ENCODE assay signal across 8 cellular contexts in genomic region chr5:176542596-176543427, GRCh38. TPM values are rescaled to one million over a fixed set of nuclear protein-coding genes. Genes with fewer than 3 reads are reported as not detected.
DNase-seq lines count a peak whose midpoint lies in the region; ATAC-seq and TF ChIP-seq lines count a peak whose summit lies in the region.

No MANE protein-coding gene starts in this region.

- 41% methylated on average over 10 of the region's 110 CpGs for WGBS in SK-N-SH (ENCODE audit: low lambda C conversion rate)

- H3K27ac ChIP-seq in SK-N-SH (ENCODE audit: low read depth in 2 of 2, low read length in 1 of 2) = no peak overlapping the region; a peak in 1 of 4 replicates

- H3K4me3 ChIP-seq in SK-N-SH (ENCODE audit: low read depth in 2 of 2, low read length in 1 of 2) = peak overlapping the region; percentile 65 to 76
- H3K4me3 ChIP-seq in mucosa of descending colon = peak overlapping the region; percentile 59

- peak; percentile 30 for ATAC-seq in GM18858 (IDR thresholded peaks at IDR 0.05; ENCODE audit: unreplicated experiment)
- ATAC-seq in HG03064 (IDR thresholded peaks at IDR 0.05; ENCODE audit: low read depth, unreplicated experiment) = peak; percentile 49
- no peak for ATAC-seq in mucosa of descending colon

- CTCF ChIA-PET in SK-N-SH (lab: Yijun Ruan, JAX) = interaction anchor here (0.6 to 3.5 kb wide), 20 partner anchors 9 to 244 kb away, joined by 3 to 20 read pairs (median 4); partner anchors contain the start of genes CLTB, EIF4E1B, FAF2 and SNCB

- H3K79me2 ChIP-seq in SK-N-SH (ENCODE audit: insufficient read depth) = no peaks in the 10 kb centered on the region

- DNase-seq in CD1c-positive myeloid dendritic cell (ENCODE audit: extremely low spot score) (peak; percentile 34), SK-N-SH (peak; percentile 89), mucosa of descending colon (peak in 2 of 3 donors; percentile 71 to 75), T-helper 9 cell (no peak), NCI-H2107 (lab: John Stamatoyannopoulos, UW) (no peak)
- DNase-seq in effector CD8-positive, alpha-beta T cell (lab: John Stamatoyannopoulos, UW) = peak; percentile 18

- intact Hi-C loops in mucosa of descending colon (cut with DNase I, micrococcal nuclease) = loop anchor here in 1 of 2 donors (10.0 kb wide), 1 partner anchor 128 kb away; the partner anchor contains the start of gene CLTB

- H4K20me1 ChIP-seq in SK-N-SH (ENCODE audit: insufficient read depth) = no peaks in the 10 kb centered on the region

- no peaks in the 10 kb centered on the region for H3K36me3 ChIP-seq in SK-N-SH (replicated peaks in 1 of 2; ENCODE audit: control insufficient read depth in 1 of 2, insufficient read depth in 2 of 2, low read length in 1 of 2)
- H3K36me3 ChIP-seq in mucosa of descending colon (ENCODE audit: low read depth) = no peaks in the 10 kb centered on the region

- H3K9ac ChIP-seq in SK-N-SH = peak overlapping the region; percentile 57; the same call in 1 of the 2 replicates

- TF ChIP-seq CTCF in SK-N-SH (IDR thresholded peaks at IDR 0.05) (no peak), mucosa of descending colon (IDR thresholded peaks at IDR 0.05) (no peak)

- no peaks in the 10 kb centered on the region for H3K9me3 ChIP-seq in SK-N-SH
- H3K9me3 ChIP-seq in mucosa of descending colon = no peaks in the 10 kb centered on the region

- POLR2A ChIA-PET in SK-N-SH (lab: Yijun Ruan, JAX) = interaction anchor here (1.0 to 1.8 kb wide), 5 partner anchors 8 to 127 kb away, joined by 3 to 6 read pairs (median 5); partner anchors contain the start of gene CLTB

- peak; percentile 36 for TF ChIP-seq RAD21 in SK-N-SH (IDR thresholded peaks at IDR 0.05; ENCODE audit: low read length)

- peaks cover 10 to 19% of the 10 kb centered on the region in 2 experiments; a peak in 3 of 4 replicates for H3K4me1 ChIP-seq in SK-N-SH (ENCODE audit: control insufficient read depth in 1 of 2, insufficient read depth in 2 of 2, low read depth in 1 of 2, low read length in 1 of 2)
- peaks cover 27% of the 10 kb centered on the region for H3K4me1 ChIP-seq in mucosa of descending colon (ENCODE audit: low read depth)

- peak overlapping the region; percentile 98; the same call in 1 of the 2 replicates for H2AFZ ChIP-seq in SK-N-SH (ENCODE audit: low read depth)

- no peaks in the 10 kb centered on the region for H3F3A ChIP-seq in SK-N-SH (replicated peaks; ENCODE audit: insufficient read depth)

- H3K9me2 ChIP-seq in SK-N-SH = no peaks in the 10 kb centered on the region

- H3K4me2 ChIP-seq in SK-N-SH = peak overlapping the region; percentile 96

- no peaks in the 10 kb centered on the region for H3K27me3 ChIP-seq in SK-N-SH (ENCODE audit: insufficient read depth)

- TF ChIP-seq EP300 in SK-N-SH (IDR thresholded peaks at IDR 0.05; ENCODE audit: borderline replicate concordance in 1 of 2, low read depth in 1 of 2, low read length in 1 of 2) = no peak

TF ChIP-seq in SK-N-SH, 30 proteins besides CTCF, POLR2A, EP300 and RAD21:
- TF ChIP-seq SIN3A (IDR thresholded peaks at IDR 0.05; ENCODE audit: borderline replicate concordance, low read depth, low read length) = no peak
- TF ChIP-seq MAX (IDR thresholded peaks at IDR 0.05; ENCODE audit: low read depth) = peak; percentile 8; the same call in 1 of the 2 replicates
- 0 out of 2 replicates have a peak, but pooled peaks have one; percentile 11 for TF ChIP-seq SMC3 (IDR thresholded peaks at IDR 0.05; ENCODE audit: low read depth, low read length)

RNA-seq across cellular contexts. Expression of gene RNF44, which starts 5.6 kb away (rescaled TPM):
- polyA plus RNA-seq in SK-N-SH (2012; rRNA removed) = 13.2 and 17.9 TPM in 2 replicates
- 7.3 and 9.9 TPM in 2 replicates for polyA plus RNA-seq in SK-N-SH (2012; cell fraction: cytosol; rRNA removed)
- 110 and 129 TPM in 2 replicates for polyA plus RNA-seq in SK-N-SH (2012; cell fraction: nucleus; rRNA removed)
- 10 to 100 TPM; 70.2 to 98.4 (median 77.6) TPM for total RNA-seq in mucosa of descending colon

RNA-seq across cellular contexts. Expression of gene CDHR2, which starts 6.3 kb away (rescaled TPM):
- polyA plus RNA-seq in SK-N-SH (2012; rRNA removed) = 0.02 TPM in 1 of 2 replicates, not detected in the other
- 0.03 TPM in 1 of 2 replicates, not detected in the other for polyA plus RNA-seq in SK-N-SH (2012; cell fraction: cytosol; rRNA removed)
- polyA plus RNA-seq in SK-N-SH (2012; cell fraction: nucleus; rRNA removed) = 0.14 and 0.23 TPM in 2 replicates
- total RNA-seq in mucosa of descending colon = 100 to 1,000 TPM in 2 of 3 donors, 10 to 100 TPM in 1; 69.0 to 184 (median 107) TPM

Comparison
In these comparisons a context has a peak if more than half of its experiments do, and no peak if none do; other contexts are left out.
1. DNase-seq: peak in CD1c-positive myeloid dendritic cell (single experiment), SK-N-SH (single experiment), effector CD8-positive, alpha-beta T cell (single experiment) and mucosa of descending colon (2 of 3); none in T-helper 9 cell (single experiment) and NCI-H2107 (single experiment).